2 cellular contexts compared by ENCODE assay signal in the genomic region with DNA sequence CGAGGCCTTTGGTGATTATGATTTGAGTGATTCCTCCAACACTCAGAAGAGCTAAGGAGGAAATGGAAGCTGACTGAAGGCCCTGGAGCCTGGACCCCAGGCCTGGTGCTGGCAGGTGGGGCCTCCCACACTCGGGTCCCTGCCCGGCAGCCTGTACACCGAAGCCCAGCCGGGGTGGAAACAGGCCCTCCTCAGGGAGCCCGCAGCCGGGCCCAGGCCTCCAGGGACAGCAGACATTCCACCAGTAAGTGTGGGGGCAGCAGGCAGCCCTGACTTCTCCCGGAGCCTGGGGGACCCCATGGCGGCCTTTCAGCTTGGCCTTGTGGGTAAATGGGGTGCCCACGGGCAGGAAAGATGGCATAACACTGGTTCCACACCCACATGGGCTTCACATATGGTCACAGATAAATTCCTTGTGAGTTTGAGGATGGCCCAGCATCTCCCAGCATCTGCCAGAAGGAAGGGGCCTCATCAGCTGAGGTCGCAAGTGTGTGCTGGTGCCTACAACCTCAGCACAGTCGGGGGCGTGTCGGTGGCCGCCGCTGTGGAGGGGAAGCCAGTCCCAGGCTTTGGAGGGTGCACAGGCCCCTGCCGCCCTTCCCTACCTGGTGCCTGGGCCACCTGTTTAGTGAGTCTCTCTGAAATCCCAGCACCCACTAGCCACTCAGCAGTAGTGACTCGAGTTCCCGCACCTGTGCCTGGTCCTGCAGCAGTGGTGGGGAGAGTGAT.
TF ChIP-seq lines count a peak whose summit lies in the region.

No MANE protein-coding gene starts in this region.

TF ChIP-seq in liver, 16 proteins besides CTCF, POLR2A, EP300 and RAD21:
- TF ChIP-seq ATF3 (IDR thresholded peaks at IDR 0.05): no peak
- TF ChIP-seq REST (IDR thresholded peaks at IDR 0.05): no peak
- no peak for TF ChIP-seq TAF1 (conservative IDR thresholded peaks at IDR 0.05)
- TF ChIP-seq FOXA2 (IDR thresholded peaks at IDR 0.05): no peak
- no peak for TF ChIP-seq ZBTB33 (IDR thresholded peaks at IDR 0.05)
- no peak for TF ChIP-seq EGR1 (IDR thresholded peaks at IDR 0.05; ENCODE audit: low read depth in 2 of 2)
- TF ChIP-seq NR2F2 (IDR thresholded peaks at IDR 0.05): no peak
- TF ChIP-seq GABPA (IDR thresholded peaks at IDR 0.05 in 1 of 2, conservative IDR thresholded peaks at IDR 0.05 in 1 of 2): no peak
- TF ChIP-seq MAX (IDR thresholded peaks at IDR 0.05): no peak
- no peak for TF ChIP-seq RXRA (IDR thresholded peaks at IDR 0.05)
- no peak for TF ChIP-seq YY1 (IDR thresholded peaks at IDR 0.05)
- no peak for TF ChIP-seq JUND (IDR thresholded peaks at IDR 0.05)
- no peak for TF ChIP-seq HNF4G (IDR thresholded peaks at IDR 0.05)
- no peak for TF ChIP-seq SP1 (IDR thresholded peaks at IDR 0.05)
- TF ChIP-seq FOXA1 (IDR thresholded peaks at IDR 0.05): no peak
- TF ChIP-seq HNF4A (conservative IDR thresholded peaks at IDR 0.05): no peak

TF ChIP-seq in HepG2, 621 proteins besides CTCF, POLR2A, EP300 and RAD21:
- TF ChIP-seq ETV5 (CRISPR knock-in tag; IDR thresholded peaks at IDR 0.05; ENCODE audit: borderline replicate concordance) (no peak), DRAP1 (CRISPR knock-in tag; IDR thresholded peaks at IDR 0.05) (no peak), HCFC1 (IDR thresholded peaks at IDR 0.05; ENCODE audit: low read depth, low read length) (no peak), ZFAT (CRISPR knock-in tag; conservative IDR thresholded peaks at IDR 0.05) (no peak), NKX3-1 (CRISPR knock-in tag; IDR thresholded peaks at IDR 0.05) (no peak), SALL2 (CRISPR knock-in tag; IDR thresholded peaks at IDR 0.05) (no peak), MLXIP (CRISPR knock-in tag; IDR thresholded peaks at IDR 0.05; ENCODE audit: borderline replicate concordance) (no peak), NCOR1 (IDR thresholded peaks at IDR 0.05; ENCODE audit: borderline replicate concordance, low read length) (no peak)
- TF ChIP-seq, protein P1, sequence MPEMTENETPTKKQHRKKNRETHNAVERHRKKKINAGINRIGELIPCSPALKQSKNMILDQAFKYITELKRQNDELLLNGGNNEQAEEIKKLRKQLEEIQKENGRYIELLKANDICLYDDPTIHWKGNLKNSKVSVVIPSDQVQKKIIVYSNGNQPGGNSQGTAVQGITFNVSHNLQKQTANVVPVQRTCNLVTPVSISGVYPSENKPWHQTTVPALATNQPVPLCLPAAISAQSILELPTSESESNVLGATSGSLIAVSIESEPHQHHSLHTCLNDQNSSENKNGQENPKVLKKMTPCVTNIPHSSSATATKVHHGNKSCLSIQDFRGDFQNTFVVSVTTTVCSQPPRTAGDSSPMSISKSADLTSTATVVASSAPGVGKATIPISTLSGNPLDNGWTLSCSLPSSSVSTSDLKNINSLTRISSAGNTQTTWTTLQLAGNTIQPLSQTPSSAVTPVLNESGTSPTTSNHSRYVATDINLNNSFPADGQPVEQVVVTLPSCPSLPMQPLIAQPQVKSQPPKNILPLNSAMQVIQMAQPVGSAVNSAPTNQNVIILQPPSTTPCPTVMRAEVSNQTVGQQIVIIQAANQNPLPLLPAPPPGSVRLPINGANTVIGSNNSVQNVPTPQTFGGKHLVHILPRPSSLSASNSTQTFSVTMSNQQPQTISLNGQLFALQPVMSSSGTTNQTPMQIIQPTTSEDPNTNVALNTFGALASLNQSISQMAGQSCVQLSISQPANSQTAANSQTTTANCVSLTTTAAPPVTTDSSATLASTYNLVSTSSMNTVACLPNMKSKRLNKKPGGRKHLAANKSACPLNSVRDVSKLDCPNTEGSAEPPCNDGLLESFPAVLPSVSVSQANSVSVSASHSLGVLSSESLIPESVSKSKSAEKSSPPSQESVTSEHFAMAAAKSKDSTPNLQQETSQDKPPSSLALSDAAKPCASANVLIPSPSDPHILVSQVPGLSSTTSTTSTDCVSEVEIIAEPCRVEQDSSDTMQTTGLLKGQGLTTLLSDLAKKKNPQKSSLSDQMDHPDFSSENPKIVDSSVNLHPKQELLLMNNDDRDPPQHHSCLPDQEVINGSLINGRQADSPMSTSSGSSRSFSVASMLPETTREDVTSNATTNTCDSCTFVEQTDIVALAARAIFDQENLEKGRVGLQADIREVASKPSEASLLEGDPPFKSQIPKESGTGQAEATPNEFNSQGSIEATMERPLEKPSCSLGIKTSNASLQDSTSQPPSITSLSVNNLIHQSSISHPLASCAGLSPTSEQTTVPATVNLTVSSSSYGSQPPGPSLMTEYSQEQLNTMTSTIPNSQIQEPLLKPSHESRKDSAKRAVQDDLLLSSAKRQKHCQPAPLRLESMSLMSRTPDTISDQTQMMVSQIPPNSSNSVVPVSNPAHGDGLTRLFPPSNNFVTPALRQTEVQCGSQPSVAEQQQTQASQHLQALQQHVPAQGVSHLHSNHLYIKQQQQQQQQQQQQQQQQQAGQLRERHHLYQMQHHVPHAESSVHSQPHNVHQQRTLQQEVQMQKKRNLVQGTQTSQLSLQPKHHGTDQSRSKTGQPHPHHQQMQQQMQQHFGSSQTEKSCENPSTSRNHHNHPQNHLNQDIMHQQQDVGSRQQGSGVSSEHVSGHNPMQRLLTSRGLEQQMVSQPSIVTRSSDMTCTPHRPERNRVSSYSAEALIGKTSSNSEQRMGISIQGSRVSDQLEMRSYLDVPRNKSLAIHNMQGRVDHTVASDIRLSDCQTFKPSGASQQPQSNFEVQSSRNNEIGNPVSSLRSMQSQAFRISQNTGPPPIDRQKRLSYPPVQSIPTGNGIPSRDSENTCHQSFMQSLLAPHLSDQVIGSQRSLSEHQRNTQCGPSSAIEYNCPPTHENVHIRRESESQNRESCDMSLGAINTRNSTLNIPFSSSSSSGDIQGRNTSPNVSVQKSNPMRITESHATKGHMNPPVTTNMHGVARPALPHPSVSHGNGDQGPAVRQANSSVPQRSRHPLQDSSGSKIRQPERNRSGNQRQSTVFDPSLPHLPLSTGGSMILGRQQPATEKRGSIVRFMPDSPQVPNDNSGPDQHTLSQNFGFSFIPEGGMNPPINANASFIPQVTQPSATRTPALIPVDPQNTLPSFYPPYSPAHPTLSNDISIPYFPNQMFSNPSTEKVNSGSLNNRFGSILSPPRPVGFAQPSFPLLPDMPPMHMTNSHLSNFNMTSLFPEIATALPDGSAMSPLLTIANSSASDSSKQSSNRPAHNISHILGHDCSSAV (CRISPR knock-in tag; IDR thresholded peaks at IDR 0.05; ENCODE audit: borderline replicate concordance): no peak
